In the genomic region with DNA sequence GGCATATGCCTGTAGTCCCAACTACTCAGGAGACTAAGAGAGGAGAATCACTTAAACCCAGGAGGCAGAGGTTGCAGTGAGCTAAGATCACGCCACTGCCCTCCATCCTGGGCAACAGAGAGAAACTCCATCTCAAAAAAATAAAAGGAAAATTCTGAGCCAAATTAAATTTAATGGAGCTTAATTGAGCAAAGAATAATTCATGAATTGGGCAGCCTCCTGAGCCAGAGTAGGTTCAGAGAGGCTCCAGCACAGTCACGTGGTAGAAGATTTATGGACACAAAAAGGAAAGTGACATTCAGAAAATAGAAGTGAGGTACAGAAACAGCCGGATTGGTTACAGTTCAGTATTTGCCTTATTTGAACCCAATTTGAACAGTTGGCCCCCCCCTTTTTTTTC, we compare ENCODE assay signal across 35 cellular contexts.
"Had no signal": no experiment of that assay in that cellular context is flagged by ENCODE, and none has a peak within 500 bp of the region (broad histone marks: within the 10 kb centered on the region; RNA-seq: fewer than 3 reads in every experiment).

No MANE protein-coding gene starts in this region.

- H3K9me3 ChIP-seq: MG63 had no signal

- H3K27me3 ChIP-seq: MG63 had no signal

- DNase-seq: Karpas-422, Kasumi-1, MG63, MM.1S, MV-4-11, NCI-H1048, NCI-H1092, NCI-H1092 treated with DMSO at 0.1 percent for 48 hours, NCI-H1105, NCI-H1105 treated with DMSO at 0.1 percent for 48 hours, NCI-H1417, NCI-H1417 treated with DMSO at 0.1 percent for 48 hours, NCI-H1436, NCI-H1436 treated with DMSO at 0.1 percent for 48 hours, NCI-H146, NCI-H1694, NCI-H1694 treated with DMSO at 0.1 percent for 48 hours, NCI-H187, NCI-H187 treated with DMSO at 0.1 percent for 48 hours, NCI-H1930, NCI-H2029, NCI-H2029 treated with DMSO at 0.1 percent for 48 hours, NCI-H2081, NCI-H2081 treated with DMSO at 0.1 percent for 48 hours, NCI-H2107, NCI-H2171, NCI-H2171 treated with DMSO at 0.1 percent for 48 hours, NCI-H2227 treated with DMSO at 0.1 percent for 48 hours, NCI-H226, NCI-H345, NCI-H446, NCI-H446 treated with DMSO at 0.1 percent for 48 hours, NCI-H510A, NCI-H510A treated with DMSO at 0.1 percent for 48 hours, NCI-H524 had no signal

- H3K4me3 ChIP-seq: MG63 had no signal
